27 cellular contexts compared by ENCODE assay signal in genomic region chr4:20487446-20487845, GRCh38.
DNase-seq lines count a peak whose midpoint lies in the region; ATAC-seq and TF ChIP-seq lines count a peak whose summit lies in the region.
"Had no signal": no experiment of that assay in that cellular context is flagged by ENCODE, and none has a peak within 500 bp of the region (broad histone marks: within the 10 kb centered on the region; RNA-seq: fewer than 3 reads in every experiment).

No MANE protein-coding gene starts in this region.

- H3K9me3 Mint-ChIP-seq in mesothelial cell of epicardium: no peaks in the 10 kb centered on the region

- intact Hi-C loops in prostate gland (cut with DNase I): no loop called here

- H3K4me3 ChIP-seq in SK-N-SH (ENCODE audit: low read depth in 2 of 2, low read length in 1 of 2): no peak overlapping the region
- no peak overlapping the region for H3K4me3 ChIP-seq in prostate gland
- H3K4me3 ChIP-seq: GM12878, K562, SJSA1 had no signal

- no peak overlapping the region for H3K4me2 ChIP-seq in SK-N-SH

- H2AFZ ChIP-seq in SK-N-SH (ENCODE audit: low read depth): no peak overlapping the region

- no peak for TF ChIP-seq POLR2A in prostate gland (IDR thresholded peaks at IDR 0.05)

- no peak overlapping the region for H3K4me3 Mint-ChIP-seq in mesothelial cell of epicardium
- H3K4me3 Mint-ChIP-seq: B cell had no signal

- peak overlapping the region; percentile 78 for H3K27ac Mint-ChIP-seq in mesothelial cell of epicardium
- H3K27ac Mint-ChIP-seq: B cell had no signal

- H3F3A ChIP-seq in SK-N-SH (replicated peaks; ENCODE audit: insufficient read depth): peaks cover 16% of the 10 kb centered on the region

- H3K36me3 ChIP-seq in SK-N-SH (replicated peaks in 1 of 2; ENCODE audit: control insufficient read depth in 1 of 2, insufficient read depth in 2 of 2, low read length in 1 of 2): peaks cover 15 to 42% of the 10 kb centered on the region in 2 experiments
- H3K36me3 ChIP-seq in prostate gland: no peaks in the 10 kb centered on the region

- H3K27ac ChIP-seq in SK-N-SH (ENCODE audit: low read depth in 2 of 2, low read length in 1 of 2) (peak overlapping the region; percentile 23 to 28; a peak in 3 of 4 replicates), prostate gland (no peak overlapping the region)
- H3K27ac ChIP-seq: SJSA1 had no signal

- no peak for TF ChIP-seq RAD21 in SK-N-SH (IDR thresholded peaks at IDR 0.05; ENCODE audit: low read length)

- CTCF ChIA-PET in SK-N-SH (lab: Yijun Ruan, JAX): interaction anchor here (1.4 to 1.6 kb wide), 2 partner anchors 55 to 57 kb away, joined by 4 read pairs; no protein-coding TSS in a partner anchor

- H3K36me3 Mint-ChIP-seq in mesothelial cell of epicardium: peaks cover 24% of the 10 kb centered on the region

- TF ChIP-seq EP300 in SK-N-SH (IDR thresholded peaks at IDR 0.05; ENCODE audit: borderline replicate concordance in 1 of 2, low read depth in 1 of 2, low read length in 1 of 2): no peak

- H3K9me2 ChIP-seq in SK-N-SH: no peaks in the 10 kb centered on the region

- no peaks in the 10 kb centered on the region for H3K79me2 ChIP-seq in SK-N-SH (ENCODE audit: insufficient read depth)

- peaks cover 37% of the 10 kb centered on the region for H3K4me1 Mint-ChIP-seq in mesothelial cell of epicardium
- H3K4me1 Mint-ChIP-seq: B cell had no signal

- DNase-seq in AG08395 (ENCODE audit: low spot score): peak; percentile 19
- DNase-seq in EH (ENCODE audit: low read depth): peak; percentile 87
- DNase-seq in SK-N-SH: no peak
- DNase-seq in mesothelial cell of epicardium (ENCODE audit: low spot score in 2 of 2, unreplicated experiment in 2 of 2): no peak
- no peak for DNase-seq in stimulated activated CD4-positive, alpha-beta T cell treated with anti-CD3 and anti-CD28 coated beads, Interleukin-15, amount 100 ng/mL, for 24 hours
- no peak for DNase-seq in medulla oblongata (ENCODE audit: extremely low spot score)
- no peak for DNase-seq in prostate gland (ENCODE audit: low spot score)
- DNase-seq: 8988T, Calu3, DMS153, GOT3, HCEC 1CT, Kasumi-1, NCI-H1092 treated with DMSO at 0.1 percent for 48 hours, NCI-H1436, NCI-H187, NCI-H2081 treated with DMSO at 0.1 percent for 48 hours, NCI-H2171, NCI-H510A, NCI-H69, Right ventricle myocardium superior, RPMI8226 had no signal

- H3K27me3 Mint-ChIP-seq in mesothelial cell of epicardium (ENCODE audit: low read depth): no peaks in the 10 kb centered on the region
- H3K27me3 Mint-ChIP-seq: B cell had no signal

- no peak for TF ChIP-seq CTCF in SK-N-SH (IDR thresholded peaks at IDR 0.05)
- no peak for TF ChIP-seq CTCF in mesothelial cell of epicardium (IDR thresholded peaks at IDR 0.05; ENCODE audit: unreplicated experiment)
- TF ChIP-seq CTCF in prostate gland (IDR thresholded peaks at IDR 0.05): no peak

- no peak overlapping the region for H3K9ac ChIP-seq in SK-N-SH

- POLR2A ChIA-PET in SK-N-SH (lab: Yijun Ruan, JAX): no interaction called here

- H3K27me3 ChIP-seq in SK-N-SH (ENCODE audit: insufficient read depth): no peaks in the 10 kb centered on the region
- no peaks in the 10 kb centered on the region for H3K27me3 ChIP-seq in prostate gland (replicated peaks; ENCODE audit: insufficient read depth)
- H3K27me3 ChIP-seq: SJSA1 had no signal

- H4K20me1 ChIP-seq in SK-N-SH (ENCODE audit: insufficient read depth): no peaks in the 10 kb centered on the region

- H3K4me1 ChIP-seq in SK-N-SH (ENCODE audit: control insufficient read depth in 1 of 2, insufficient read depth in 2 of 2, low read depth in 1 of 2, low read length in 1 of 2) (peaks cover 2 to 14% of the 10 kb centered on the region in 2 experiments), prostate gland (replicated peaks) (no peaks in the 10 kb centered on the region)
- H3K4me1 ChIP-seq: SJSA1 had no signal

- no peak for ATAC-seq in HG03378 (IDR thresholded peaks at IDR 0.05; ENCODE audit: unreplicated experiment)
- ATAC-seq: GM12878, K562 had no signal

- 55% methylated on average over 4 of the region's 4 CpGs for WGBS in SK-N-SH (ENCODE audit: low lambda C conversion rate)
- WGBS in prostate gland: 36% methylated on average over 4 of the region's 4 CpGs

- no peaks in the 10 kb centered on the region for H3K9me3 ChIP-seq in SK-N-SH
- H3K9me3 ChIP-seq in prostate gland: no peaks in the 10 kb centered on the region
- H3K9me3 ChIP-seq: SJSA1 had no signal

TF ChIP-seq in SK-N-SH, 30 proteins besides CTCF, POLR2A, EP300 and RAD21:
- TF ChIP-seq PBX3 (IDR thresholded peaks at IDR 0.05) (no peak), CHD2 (IDR thresholded peaks at IDR 0.05; ENCODE audit: low read length, partially characterized antibody) (no peak), RXRA (IDR thresholded peaks at IDR 0.05; ENCODE audit: borderline replicate concordance, low read depth) (no peak)

Comparison
In these comparisons a context has a peak if more than half of its experiments do, and no peak if none do; other contexts are left out.
1. DNase-seq: peak in AG08395 (single experiment) and EH (single experiment); none in SK-N-SH (single experiment), mesothelial cell of epicardium (0 of 2), stimulated activated CD4-positive, alpha-beta T cell treated with anti-CD3 and anti-CD28 coated beads, Interleukin-15, amount 100 ng/mL, for 24 hours (single experiment), medulla oblongata (single experiment) and prostate gland (single experiment).
2. H3K27ac ChIP-seq: peak in SK-N-SH (2 of 2); none in prostate gland (0 of 2).